Comparison of ENCODE assay signal across 15 cellular contexts in genomic region chr1:98315309-98315708, GRCh38.
DNase-seq lines count a peak whose midpoint lies in the region; ATAC-seq and TF ChIP-seq lines count a peak whose summit lies in the region.
"Had no signal": no experiment of that assay in that cellular context is flagged by ENCODE, and none has a peak within 500 bp of the region (broad histone marks: within the 10 kb centered on the region; RNA-seq: fewer than 3 reads in every experiment).

No MANE protein-coding gene starts in this region.

- H3K27me3 ChIP-seq in ascending aorta: no peaks in the 10 kb centered on the region

- POLR2A ChIA-PET in WTC11 (lab: Charles Lee): no interaction called here

- peaks cover 4% of the 10 kb centered on the region for H3K4me1 Mint-ChIP-seq in WTC11
- H3K4me1 Mint-ChIP-seq: activated naive CD8-positive, alpha-beta T cell treated with anti-CD3 and anti-CD28 coated beads, Interleukin-2, amount 50 U/mL, for 24 hours; immature natural killer cell had no signal

- no peaks in the 10 kb centered on the region for H3K9me3 Mint-ChIP-seq in WTC11
- H3K9me3 Mint-ChIP-seq: activated naive CD8-positive, alpha-beta T cell treated with anti-CD3 and anti-CD28 coated beads, Interleukin-2, amount 50 U/mL, for 24 hours; immature natural killer cell had no signal

- CTCF ChIA-PET in WTC11 (lab: Charles Lee): no interaction called here

- ATAC-seq in WTC11 (no peak), GM18907 (IDR thresholded peaks at IDR 0.05; ENCODE audit: unreplicated experiment) (no peak)
- ATAC-seq: activated naive CD8-positive, alpha-beta T cell treated with anti-CD3 and anti-CD28 coated beads, Interleukin-2, amount 50 U/mL, for 24 hours had no signal

- peak overlapping the region in 1 of 2 donors; percentile 10 for H3K27ac ChIP-seq in ascending aorta

- no peak overlapping the region for H3K27ac Mint-ChIP-seq in WTC11
- H3K27ac Mint-ChIP-seq: activated naive CD8-positive, alpha-beta T cell treated with anti-CD3 and anti-CD28 coated beads, Interleukin-2, amount 50 U/mL, for 24 hours; immature natural killer cell had no signal

- DNase-seq in AG08395 (ENCODE audit: low spot score): peak; percentile 70
- peak; percentile 76 for DNase-seq in M059J (ENCODE audit: low read depth)
- DNase-seq in cardiac fibroblast (ENCODE audit: low read depth in 2 of 2): peak; percentile 83 to 89
- peak; percentile 84 for DNase-seq in iris pigment epithelial cell (ENCODE audit: low read depth)
- DNase-seq in mucosa of gallbladder (ENCODE audit: low spot score): no peak
- DNase-seq in ascending aorta (ENCODE audit: low spot score in 2 of 2): no peak
- DNase-seq in WTC11 (ENCODE audit: low spot score): no peak
- DNase-seq: activated CD4-positive, alpha-beta T cell treated with anti-CD3 and anti-CD28 coated beads for 1 hour; activated naive CD8-positive, alpha-beta T cell treated with anti-CD3 and anti-CD28 coated beads, Interleukin-2, amount 50 U/mL, for 24 hours; immature natural killer cell; mesendoderm; NCI-H187 treated with DMSO at 0.1 percent for 48 hours; NCI-H524 treated with DMSO at 0.1 percent for 48 hours; trophoblast cell had no signal

- peaks cover 0 to 2% of the 10 kb centered on the region in 2 donors for H3K4me1 ChIP-seq in ascending aorta

- intact Hi-C loops in ascending aorta (cut with DNase I): no loop called here

- H3K36me3 ChIP-seq in ascending aorta: no peaks in the 10 kb centered on the region

- no peaks in the 10 kb centered on the region for H3K9me3 ChIP-seq in ascending aorta

- no peak for TF ChIP-seq CTCF in cardiac fibroblast (IDR thresholded peaks at IDR 0.05; ENCODE audit: low read depth, low read length)
- no peak for TF ChIP-seq CTCF in ascending aorta (IDR thresholded peaks at IDR 0.05)
- TF ChIP-seq CTCF in WTC11 (IDR thresholded peaks at IDR 0.05): no peak

- H3K4me3 ChIP-seq in cardiac fibroblast (replicated peaks in 1 of 2; ENCODE audit: low read depth in 2 of 2, low read length in 2 of 2) (no peak overlapping the region), ascending aorta (peak overlapping the region in 1 of 2 donors; percentile 23)

- H3K27me3 Mint-ChIP-seq in WTC11 (ENCODE audit: low read depth): no peaks in the 10 kb centered on the region
- H3K27me3 Mint-ChIP-seq: activated naive CD8-positive, alpha-beta T cell treated with anti-CD3 and anti-CD28 coated beads, Interleukin-2, amount 50 U/mL, for 24 hours had no signal

- no peaks in the 10 kb centered on the region for H3K36me3 Mint-ChIP-seq in WTC11

- H3K4me3 Mint-ChIP-seq in WTC11: no peak overlapping the region
- H3K4me3 Mint-ChIP-seq: activated naive CD8-positive, alpha-beta T cell treated with anti-CD3 and anti-CD28 coated beads, Interleukin-2, amount 50 U/mL, for 24 hours; immature natural killer cell had no signal

TF ChIP-seq in WTC11, 78 proteins besides CTCF, POLR2A, EP300 and RAD21 (continues in another document):
- TF ChIP-seq TP53 (CRISPR knock-in tag; IDR thresholded peaks at IDR 0.05) (no peak), ZNF423 (CRISPR knock-in tag; IDR thresholded peaks at IDR 0.05) (no peak), CREM (CRISPR knock-in tag; IDR thresholded peaks at IDR 0.05) (no peak), MXD4 (CRISPR knock-in tag; IDR thresholded peaks at IDR 0.05; ENCODE audit: borderline replicate concordance) (no peak), NFYB (CRISPR knock-in tag; conservative IDR thresholded peaks at IDR 0.05; ENCODE audit: low read depth) (no peak), ZSCAN18 (CRISPR knock-in tag; IDR thresholded peaks at IDR 0.05) (no peak), ZNF263 (CRISPR knock-in tag; IDR thresholded peaks at IDR 0.05; ENCODE audit: low read depth) (no peak), ZNF671 (CRISPR knock-in tag; IDR thresholded peaks at IDR 0.05) (no peak), JAZF1 (CRISPR knock-in tag; IDR thresholded peaks at IDR 0.05) (no peak), FOXP1 (CRISPR knock-in tag; IDR thresholded peaks at IDR 0.05; ENCODE audit: borderline replicate concordance) (no peak), CDX4 (CRISPR knock-in tag; IDR thresholded peaks at IDR 0.05; ENCODE audit: borderline replicate concordance) (no peak)
- TF ChIP-seq, protein P1, sequence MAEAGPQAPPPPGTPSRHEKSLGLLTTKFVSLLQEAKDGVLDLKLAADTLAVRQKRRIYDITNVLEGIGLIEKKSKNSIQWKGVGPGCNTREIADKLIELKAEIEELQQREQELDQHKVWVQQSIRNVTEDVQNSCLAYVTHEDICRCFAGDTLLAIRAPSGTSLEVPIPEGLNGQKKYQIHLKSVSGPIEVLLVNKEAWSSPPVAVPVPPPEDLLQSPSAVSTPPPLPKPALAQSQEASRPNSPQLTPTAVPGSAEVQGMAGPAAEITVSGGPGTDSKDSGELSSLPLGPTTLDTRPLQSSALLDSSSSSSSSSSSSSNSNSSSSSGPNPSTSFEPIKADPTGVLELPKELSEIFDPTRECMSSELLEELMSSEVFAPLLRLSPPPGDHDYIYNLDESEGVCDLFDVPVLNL (CRISPR knock-in tag; IDR thresholded peaks at IDR 0.05; ENCODE audit: borderline replicate concordance, low read depth): no peak
- TF ChIP-seq, protein P2, sequence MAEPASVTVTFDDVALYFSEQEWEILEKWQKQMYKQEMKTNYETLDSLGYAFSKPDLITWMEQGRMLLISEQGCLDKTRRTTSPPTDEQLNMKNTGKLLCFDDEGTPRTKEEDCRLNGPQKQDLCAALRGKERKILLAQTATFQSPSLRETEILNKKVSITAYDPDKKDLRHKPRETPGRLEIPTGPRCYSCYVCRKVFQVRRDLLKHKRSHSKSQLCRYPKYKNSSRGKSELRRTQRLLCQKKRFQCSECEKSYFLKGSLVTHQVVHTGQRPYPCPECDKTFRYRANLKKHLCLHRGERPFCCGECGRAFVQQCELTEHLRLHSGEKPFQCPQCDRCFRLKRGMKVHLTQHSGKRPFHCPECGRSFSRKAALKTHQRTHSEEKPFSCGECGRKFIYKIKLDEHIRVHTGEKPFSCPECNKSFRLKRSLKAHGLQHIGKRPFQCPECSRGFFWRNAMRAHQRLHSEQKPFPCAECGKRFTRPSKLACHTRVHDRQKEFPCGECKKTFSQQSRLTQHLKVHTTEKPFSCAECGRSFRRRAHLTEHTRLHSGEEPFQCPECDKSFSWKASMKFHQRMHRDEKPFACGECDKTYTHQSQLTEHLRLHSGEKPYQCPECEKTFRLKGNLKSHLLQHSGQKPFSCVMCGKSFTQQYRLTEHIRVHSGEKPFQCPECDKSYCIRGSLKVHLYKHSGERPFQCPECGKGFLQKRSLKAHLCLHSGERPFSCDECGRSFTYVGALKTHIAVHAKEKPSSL (CRISPR knock-in tag; conservative IDR thresholded peaks at IDR 0.05): no peak
- TF ChIP-seq, protein P3, sequence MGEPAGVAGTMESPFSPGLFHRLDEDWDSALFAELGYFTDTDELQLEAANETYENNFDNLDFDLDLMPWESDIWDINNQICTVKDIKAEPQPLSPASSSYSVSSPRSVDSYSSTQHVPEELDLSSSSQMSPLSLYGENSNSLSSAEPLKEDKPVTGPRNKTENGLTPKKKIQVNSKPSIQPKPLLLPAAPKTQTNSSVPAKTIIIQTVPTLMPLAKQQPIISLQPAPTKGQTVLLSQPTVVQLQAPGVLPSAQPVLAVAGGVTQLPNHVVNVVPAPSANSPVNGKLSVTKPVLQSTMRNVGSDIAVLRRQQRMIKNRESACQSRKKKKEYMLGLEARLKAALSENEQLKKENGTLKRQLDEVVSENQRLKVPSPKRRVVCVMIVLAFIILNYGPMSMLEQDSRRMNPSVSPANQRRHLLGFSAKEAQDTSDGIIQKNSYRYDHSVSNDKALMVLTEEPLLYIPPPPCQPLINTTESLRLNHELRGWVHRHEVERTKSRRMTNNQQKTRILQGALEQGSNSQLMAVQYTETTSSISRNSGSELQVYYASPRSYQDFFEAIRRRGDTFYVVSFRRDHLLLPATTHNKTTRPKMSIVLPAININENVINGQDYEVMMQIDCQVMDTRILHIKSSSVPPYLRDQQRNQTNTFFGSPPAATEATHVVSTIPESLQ (CRISPR knock-in tag; IDR thresholded peaks at IDR 0.05): no peak
- TF ChIP-seq, protein P4, sequence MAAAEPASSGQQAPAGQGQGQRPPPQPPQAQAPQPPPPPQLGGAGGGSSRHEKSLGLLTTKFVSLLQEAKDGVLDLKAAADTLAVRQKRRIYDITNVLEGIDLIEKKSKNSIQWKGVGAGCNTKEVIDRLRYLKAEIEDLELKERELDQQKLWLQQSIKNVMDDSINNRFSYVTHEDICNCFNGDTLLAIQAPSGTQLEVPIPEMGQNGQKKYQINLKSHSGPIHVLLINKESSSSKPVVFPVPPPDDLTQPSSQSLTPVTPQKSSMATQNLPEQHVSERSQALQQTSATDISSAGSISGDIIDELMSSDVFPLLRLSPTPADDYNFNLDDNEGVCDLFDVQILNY (CRISPR knock-in tag; IDR thresholded peaks at IDR 0.05): no peak
- TF ChIP-seq, protein P5, sequence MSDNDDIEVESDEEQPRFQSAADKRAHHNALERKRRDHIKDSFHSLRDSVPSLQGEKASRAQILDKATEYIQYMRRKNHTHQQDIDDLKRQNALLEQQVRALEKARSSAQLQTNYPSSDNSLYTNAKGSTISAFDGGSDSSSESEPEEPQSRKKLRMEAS (CRISPR knock-in tag; IDR thresholded peaks at IDR 0.05): no peak

Comparison
In these comparisons a context has a peak if more than half of its experiments do, and no peak if none do; other contexts are left out.
1. DNase-seq: peak in AG08395 (single experiment), M059J (single experiment), cardiac fibroblast (2 of 2) and iris pigment epithelial cell (single experiment); none in mucosa of gallbladder (single experiment), ascending aorta (0 of 2) and WTC11 (single experiment).